Comparison of ENCODE assay signal across 8 cellular contexts in genomic region chr18:59900222-59901128, GRCh38. TPM values are rescaled to one million over a fixed set of nuclear protein-coding genes. Genes with fewer than 3 reads are reported as not detected.
DNase-seq lines count a peak whose midpoint lies in the region; ATAC-seq and TF ChIP-seq lines count a peak whose summit lies in the region.

No MANE protein-coding gene starts in this region.

- H3K27ac ChIP-seq in ACC112 (ENCODE audit: low read depth, low read length) (peak overlapping the region; percentile 94), dorsolateral prefrontal cortex (peak overlapping the region in 23 of 59 donors; percentile 7 to 77 (median 45)), mesendoderm (ENCODE audit: low read depth, low read length) (peak overlapping the region; percentile 89)

- H3K4me3 ChIP-seq in ACC112 (ENCODE audit: low read depth, low read length) (peak overlapping the region; percentile 79), dorsolateral prefrontal cortex (peak overlapping the region; percentile 20 to 72 (median 58)), mesendoderm (ENCODE audit: low read length) (peak overlapping the region; percentile 83)

- no peak overlapping the region for H2BK15ac ChIP-seq in mesendoderm (replicated peaks; ENCODE audit: low read depth)

- H3K18ac ChIP-seq in mesendoderm (ENCODE audit: low read length): peak overlapping the region; percentile 46

- no peak overlapping the region for H4K8ac ChIP-seq in mesendoderm (ENCODE audit: low read depth, low read length)

- ATAC-seq in GM18858 (IDR thresholded peaks at IDR 0.05; ENCODE audit: unreplicated experiment): peak; percentile 25
- ATAC-seq in HG03066 (IDR thresholded peaks at IDR 0.05; ENCODE audit: low read depth, unreplicated experiment): peak; percentile 35

- no peak for TF ChIP-seq CTCF in dorsolateral prefrontal cortex (IDR thresholded peaks at IDR 0.05 in 54 of 56, conservative IDR thresholded peaks at IDR 0.05 in 2 of 56; ENCODE audit: low read depth in 1 of 56, partially characterized antibody in 56 of 56)

- DNase-seq in NCI-H2227 (lab: John Stamatoyannopoulos, UW; ENCODE audit: unreplicated experiment): peak; percentile 59
- peak; percentile 49 for DNase-seq in activated CD4-positive, alpha-beta T cell treated with anti-CD3 and anti-CD28 coated beads for 1 hour
- DNase-seq in dorsolateral prefrontal cortex: no peak
- peak; percentile 87 for DNase-seq in mesendoderm
- peak; percentile 75 for DNase-seq in stimulated activated CD8-positive, alpha-beta memory T cell treated with anti-CD3 and anti-CD28 coated beads, Interleukin-4, amount 100 ng/mL, for 48 hours

- H3K23ac ChIP-seq in mesendoderm (ENCODE audit: low read length): peak overlapping the region; percentile 92

- no peak overlapping the region for H4K5ac ChIP-seq in mesendoderm (ENCODE audit: low read length)

- no peak overlapping the region for H2BK120ac ChIP-seq in mesendoderm (ENCODE audit: low read depth, low read length)

- no CpG with 5 or more reads among the region's 51 CpGs for WGBS in mesendoderm (ENCODE audit: extremely low coverage, insufficient coverage, low lambda C conversion rate)

- peak overlapping the region; percentile 96 for H3K9ac ChIP-seq in mesendoderm (ENCODE audit: low read length)

- H3K27me3 ChIP-seq in ACC112 (ENCODE audit: insufficient read depth, low read length): no peaks in the 10 kb centered on the region
- H3K27me3 ChIP-seq in dorsolateral prefrontal cortex: peaks cover 0 to 85% (median 66%) of the 10 kb centered on the region in 45 donors
- H3K27me3 ChIP-seq in mesendoderm (ENCODE audit: insufficient read depth, low read length, poor library complexity): no peaks in the 10 kb centered on the region

- H3K4me1 ChIP-seq in ACC112 (ENCODE audit: control insufficient read depth, insufficient read depth, low read length, unreplicated experiment): peaks cover 38% of the 10 kb centered on the region
- peaks cover 10% of the 10 kb centered on the region for H3K4me1 ChIP-seq in mesendoderm (ENCODE audit: control insufficient read depth, low read depth, low read length)

- peak overlapping the region; percentile 38 for H3K4ac ChIP-seq in mesendoderm (ENCODE audit: low read depth, low read length)

- H3K79me2 ChIP-seq in ACC112 (ENCODE audit: control insufficient read depth, insufficient read depth, low read length, unreplicated experiment) (peaks cover 58% of the 10 kb centered on the region), mesendoderm (ENCODE audit: control insufficient read depth, insufficient read depth, low read length) (peaks cover 24% of the 10 kb centered on the region)

- no peak overlapping the region for H2AK5ac ChIP-seq in mesendoderm (ENCODE audit: low read length)

- H3K36me3 ChIP-seq in ACC112 (ENCODE audit: insufficient read depth, low read length) (peaks cover 25% of the 10 kb centered on the region), mesendoderm (ENCODE audit: control insufficient read depth, insufficient read depth, low read length) (no peaks in the 10 kb centered on the region)

- peak overlapping the region; percentile 58 for H2BK5ac ChIP-seq in mesendoderm (ENCODE audit: low read length)

- H2AFZ ChIP-seq in ACC112 (ENCODE audit: low read length, unreplicated experiment): no peak overlapping the region

- peaks cover 1% of the 10 kb centered on the region for H3K79me1 ChIP-seq in mesendoderm (ENCODE audit: low read length)

- intact Hi-C loops in dorsolateral prefrontal cortex (cut with DNase I): no loop called here

- peak overlapping the region; percentile 40 for H3K4me2 ChIP-seq in mesendoderm (ENCODE audit: low read length)

- H3K56ac ChIP-seq in mesendoderm (ENCODE audit: low read length): peak overlapping the region; percentile 92

RNA-seq across cellular contexts. Expression of gene PMAIP1, which starts 0.7 kb away (rescaled TPM):
- total RNA-seq in dorsolateral prefrontal cortex: 1 to 10 TPM in 72 of 120 experiments, under 1 TPM in 42, not detected in 6; 0.26 to 6.2 (median 1.2) TPM
- 64.9 TPM for polyA plus RNA-seq in mesendoderm (2013, experiment 1 of 2)
- 64.6 TPM for polyA plus RNA-seq in mesendoderm (2013, experiment 2 of 2)

Comparison
In these comparisons a context has a peak if more than half of its experiments do, and no peak if none do; other contexts are left out.
1. DNase-seq: peak in NCI-H2227 (single experiment), activated CD4-positive, alpha-beta T cell treated with anti-CD3 and anti-CD28 coated beads for 1 hour (single experiment), mesendoderm (single experiment) and stimulated activated CD8-positive, alpha-beta memory T cell treated with anti-CD3 and anti-CD28 coated beads, Interleukin-4, amount 100 ng/mL, for 48 hours (single experiment); none in dorsolateral prefrontal cortex (0 of 10).
2. Peak in every context shown above with its lines, with median percentiles within 50 percentile points of each other: H3K4me3 ChIP-seq.